16 cellular contexts compared by ENCODE assay signal in the genomic region with DNA sequence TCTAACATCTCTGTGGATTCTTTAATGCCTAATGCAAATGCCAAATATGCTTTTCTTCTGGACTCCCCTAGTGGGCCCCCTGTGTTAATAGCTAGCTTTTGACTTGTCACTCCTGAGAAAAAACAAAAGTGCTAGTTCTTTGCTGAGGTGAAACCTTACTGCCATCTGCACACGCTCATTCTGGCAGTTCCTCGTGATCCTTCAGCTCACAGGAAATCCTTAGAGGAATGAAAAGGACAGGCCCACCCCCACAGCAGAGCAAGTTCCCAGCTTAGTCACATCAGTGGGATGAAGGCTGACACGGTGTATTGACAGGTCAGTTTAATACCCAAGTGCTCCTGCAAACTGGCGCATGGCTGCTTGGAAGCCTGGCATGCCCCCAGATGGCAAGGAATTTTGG.
DNase-seq lines count a peak whose midpoint lies in the region; ATAC-seq and TF ChIP-seq lines count a peak whose summit lies in the region.
"Had no signal": no experiment of that assay in that cellular context is flagged by ENCODE, and none has a peak within 500 bp of the region (broad histone marks: within the 10 kb centered on the region; RNA-seq: fewer than 3 reads in every experiment).

No MANE protein-coding gene starts in this region.

- H3K4me3 Mint-ChIP-seq in Caco-2 (ENCODE audit: unreplicated experiment), result no peak overlapping the region
- H3K4me3 Mint-ChIP-seq: GM23338; naive thymus-derived CD8-positive, alpha-beta T cell had no signal

- peak overlapping the region; percentile 75 for H3K27ac ChIP-seq in SJCRH30
- no peak overlapping the region for H3K27ac ChIP-seq in substantia nigra (ENCODE audit: low read depth, low read length, poor library complexity, severe bottlenecking)
- H3K27ac ChIP-seq: BLaER1, colonic mucosa had no signal

- H3K9me3 ChIP-seq in SJCRH30 (replicated peaks) (peaks cover 6% of the 10 kb centered on the region; the same call in 1 of the 2 replicates), Caco-2 (peaks cover 21% of the 10 kb centered on the region; the same call in 1 of the 2 replicates)
- H3K9me3 ChIP-seq: colonic mucosa had no signal

- H3K36me3 ChIP-seq in SJCRH30, result no peaks in the 10 kb centered on the region
- no peaks in the 10 kb centered on the region for H3K36me3 ChIP-seq in Caco-2 (ENCODE audit: control insufficient read depth, insufficient read depth, low read length)
- H3K36me3 ChIP-seq: BLaER1, colonic mucosa had no signal

- H3K27ac Mint-ChIP-seq in Caco-2 (ENCODE audit: unreplicated experiment), result no peak overlapping the region
- H3K27ac Mint-ChIP-seq: activated T-helper 2 cell treated with anti-CD3 and anti-CD28 coated beads, Interferon-gamma antibody, Interleukin-2, Interleukin-4, amounts not matched to agents 10 μg/mL and 5 μg/mL and 100 μg/mL, durations not matched to agents 14 hours and 24 hours and 36 hours; GM23338 had no signal

- peak; percentile 56 for ATAC-seq in GM21515 (IDR thresholded peaks at IDR 0.05; ENCODE audit: unreplicated experiment)
- ATAC-seq: GM23338; naive thymus-derived CD8-positive, alpha-beta T cell had no signal

- no peaks in the 10 kb centered on the region for H3K4me1 Mint-ChIP-seq in Caco-2 (ENCODE audit: low read depth, unreplicated experiment)
- H3K4me1 Mint-ChIP-seq: GM23338 had no signal

- no peaks in the 10 kb centered on the region for H3K27me3 Mint-ChIP-seq in Caco-2 (ENCODE audit: insufficient read depth, unreplicated experiment)
- H3K27me3 Mint-ChIP-seq: naive thymus-derived CD8-positive, alpha-beta T cell had no signal

- peaks cover 32% of the 10 kb centered on the region for H3K4me1 ChIP-seq in SJCRH30
- no peaks in the 10 kb centered on the region for H3K4me1 ChIP-seq in Caco-2
- H3K4me1 ChIP-seq: BLaER1, colonic mucosa had no signal

- no TSS peak for BruUV-seq in Caco-2 (replicated peaks; lab: Mats Ljungman, UMichigan)

- peak; percentile 11 for DNase-seq in EH (ENCODE audit: low read depth)
- DNase-seq in SJCRH30, result no peak
- DNase-seq in islet precursor cell, result peak; percentile 70
- no peak for DNase-seq in C1 segment of cervical spinal cord (lab: John Stamatoyannopoulos, UW)
- no peak for DNase-seq in substantia nigra (lab: John Stamatoyannopoulos, UW)
- no peak for DNase-seq in Caco-2
- DNase-seq in LoVo (ENCODE audit: low spot score), result no peak
- DNase-seq: colonic mucosa; hippocampal formation; naive thymus-derived CD8-positive, alpha-beta T cell; NCI-H1694; stimulated activated CD4-positive, alpha-beta T cell treated with anti-CD3 and anti-CD28 coated beads, Interleukin-2, amount 100 ng/mL, for 24 hours had no signal

- no peak for TF ChIP-seq CTCF in Caco-2 (IDR thresholded peaks at IDR 0.05; ENCODE audit: insufficient read depth in 1 of 2, low read depth in 1 of 2, low read length in 1 of 2, severe bottlenecking in 1 of 2, unreplicated experiment in 1 of 2)

- H3K4me3 ChIP-seq in SJCRH30 (peak overlapping the region; percentile 31), Caco-2 (ENCODE audit: low read depth, low read length) (no peak overlapping the region)
- H3K4me3 ChIP-seq: BLaER1, colonic mucosa, GM23338 had no signal

- intact Hi-C loops in Caco-2 (cut with micrococcal nuclease; ENCODE audit: unreplicated experiment), result no loop called here

- CTCF ChIA-PET in Caco-2 (lab: Charles Lee), result no interaction called here

- H3K27me3 ChIP-seq in SJCRH30 (no peaks in the 10 kb centered on the region), Caco-2 (replicated peaks; ENCODE audit: control insufficient read depth, insufficient read depth, low read length) (no peaks in the 10 kb centered on the region)
- H3K27me3 ChIP-seq: BLaER1, colonic mucosa had no signal

- no peaks in the 10 kb centered on the region for H3K36me3 Mint-ChIP-seq in Caco-2 (ENCODE audit: insufficient read depth, unreplicated experiment)

- H3K9me3 Mint-ChIP-seq in Caco-2 (ENCODE audit: unreplicated experiment), result peaks cover 29% of the 10 kb centered on the region

- POLR2A ChIA-PET in Caco-2 (lab: Charles Lee), result no interaction called here

Comparison
In these comparisons a context has a peak if more than half of its experiments do, and no peak if none do; other contexts are left out.
1. DNase-seq: peak in EH (single experiment) and islet precursor cell (single experiment); none in SJCRH30 (0 of 2), C1 segment of cervical spinal cord (0 of 14), substantia nigra (0 of 49), Caco-2 (0 of 2) and LoVo (single experiment).